Comparison of ENCODE assay signal across 11 cellular contexts in genomic region chr10:29131952-29132820, GRCh38.
DNase-seq lines count a peak whose midpoint lies in the region; ATAC-seq and TF ChIP-seq lines count a peak whose summit lies in the region.
"Had no signal": no experiment of that assay in that cellular context is flagged by ENCODE, and none has a peak within 500 bp of the region (broad histone marks: within the 10 kb centered on the region; RNA-seq: fewer than 3 reads in every experiment).

No MANE protein-coding gene starts in this region.

- H2BK15ac ChIP-seq in IMR-90 (ENCODE audit: low read depth, low read length) (peak overlapping the region; percentile 78; the same call in 1 of the 3 replicates), mesenchymal stem cell (ENCODE audit: low read depth, poor library complexity, severe bottlenecking) (peak overlapping the region; percentile 0)

- no peak for TF ChIP-seq RAD21 in IMR-90 (IDR thresholded peaks at IDR 0.05; ENCODE audit: low read length)

- H3K4me1 Mint-ChIP-seq in activated CD4-positive, alpha-beta T cell treated with anti-CD3 and anti-CD28 coated beads, Interleukin-2, amount 10 ng/mL, durations not matched to agents 24 days and 14 days = no peaks in the 10 kb centered on the region

- H3K79me1 ChIP-seq in IMR-90 (ENCODE audit: low read depth in 1 of 2, low read length in 2 of 2) (no peaks in the 10 kb centered on the region), mesenchymal stem cell (replicated peaks; ENCODE audit: low read length, poor library complexity, severe bottlenecking) (no peaks in the 10 kb centered on the region)

- 86% methylated on average over 7 of the region's 17 CpGs; no CpG with 5 or more reads in 1 of the 2 experiments for WGBS in IMR-90 (ENCODE audit: extremely low coverage in 2 of 2, insufficient read length in 1 of 2), 2 experiments
- WGBS in mesenchymal stem cell = 67% methylated on average over 17 of the region's 17 CpGs
- 68% methylated on average over 17 of the region's 17 CpGs for WGBS in prostate gland

- H3K27ac Mint-ChIP-seq in activated CD4-positive, alpha-beta T cell treated with anti-CD3 and anti-CD28 coated beads, Interleukin-2, amount 10 ng/mL, durations not matched to agents 24 days and 14 days = no peak overlapping the region
- H3K27ac Mint-ChIP-seq: activated CD4-positive, alpha-beta memory T cell treated with anti-CD3 and anti-CD28 coated beads for 36 hours had no signal

- H3K23ac ChIP-seq in IMR-90 (ENCODE audit: low read depth, low read length) (0 out of 2 replicates have a peak overlapping the region, but pooled peaks have one; percentile 21), mesenchymal stem cell (ENCODE audit: low read length in 2 of 2) (no peak overlapping the region)

- no peaks in the 10 kb centered on the region for H3K36me3 ChIP-seq in IMR-90 (ENCODE audit: control insufficient read depth, insufficient read depth, low read length)
- H3K36me3 ChIP-seq in mesenchymal stem cell (ENCODE audit: control insufficient read depth in 1 of 2, insufficient read depth in 2 of 2, low read depth in 1 of 2, low read length in 2 of 2) = no peaks in the 10 kb centered on the region
- H3K36me3 ChIP-seq in prostate gland = no peaks in the 10 kb centered on the region
- H3K36me3 ChIP-seq: SJCRH30 had no signal

- H3K9ac ChIP-seq in IMR-90 (ENCODE audit: low read depth, low read length) (no peak overlapping the region), mesenchymal stem cell (ENCODE audit: low read length) (no peak overlapping the region)

- peaks cover 8% of the 10 kb centered on the region for H3K27me3 Mint-ChIP-seq in activated CD4-positive, alpha-beta T cell treated with anti-CD3 and anti-CD28 coated beads, Interleukin-2, amount 10 ng/mL, durations not matched to agents 24 days and 14 days

- H3K36me3 Mint-ChIP-seq in activated CD4-positive, alpha-beta T cell treated with anti-CD3 and anti-CD28 coated beads, Interleukin-2, amount 10 ng/mL, durations not matched to agents 24 days and 14 days (ENCODE audit: low read depth) = no peaks in the 10 kb centered on the region
- H3K36me3 Mint-ChIP-seq: activated CD4-positive, alpha-beta memory T cell treated with anti-CD3 and anti-CD28 coated beads for 36 hours had no signal

- H3K27me3 ChIP-seq in IMR-90 (ENCODE audit: control insufficient read depth, insufficient read depth, low read length) (peaks cover 3% of the 10 kb centered on the region), mesenchymal stem cell (ENCODE audit: control insufficient read depth in 1 of 2, insufficient read depth in 1 of 2, low read length in 2 of 2) (peaks cover 0 to 5% of the 10 kb centered on the region in 2 experiments), prostate gland (replicated peaks; ENCODE audit: insufficient read depth) (no peaks in the 10 kb centered on the region)

- TF ChIP-seq CTCF in IMR-90 (conservative IDR thresholded peaks at IDR 0.05; ENCODE audit: low read depth, low read length) (no peak), prostate gland (IDR thresholded peaks at IDR 0.05) (no peak)

- dilution Hi-C loops in IMR-90 (cut with HindIII; ENCODE audit: low sequenced_read_pairs, unreplicated experiment) = no loop called here

- peak overlapping the region in 1 of 2 experiments; percentile 45; a peak in 2 of 4 replicates for H4K8ac ChIP-seq in IMR-90 (ENCODE audit: low read depth in 2 of 2, low read length in 2 of 2)
- H4K8ac ChIP-seq in mesenchymal stem cell (ENCODE audit: low read length) = peak overlapping the region; percentile 91

- DNase-seq in AG08395 (ENCODE audit: low spot score) = peak; percentile 36
- DNase-seq in IMR-90 = peak; percentile 19
- peak; percentile 70 for DNase-seq in mesenchymal stem cell
- DNase-seq in stimulated activated CD4-positive, alpha-beta T cell treated with anti-CD3 and anti-CD28 coated beads, Interleukin-12 subunit alpha, Interleukin-12 subunit beta, amount 100 ng/mL, for 4 hours = no peak
- DNase-seq in prostate gland (ENCODE audit: low spot score) = no peak
- no peak for DNase-seq in activated CD4-positive, alpha-beta T cell treated with anti-CD3 and anti-CD28 coated beads for 4 hours
- no peak for DNase-seq in activated CD4-positive, alpha-beta T cell treated with anti-CD3 and anti-CD28 coated beads, Interleukin-2, amount 10 ng/mL, durations not matched to agents 24 days and 14 days
- DNase-seq: activated CD4-positive, alpha-beta memory T cell treated with anti-CD3 and anti-CD28 coated beads for 36 hours; midbrain; SJCRH30 had no signal

- H2AK5ac ChIP-seq in IMR-90 (ENCODE audit: low read depth, low read length) (0 out of 2 replicates have a peak overlapping the region, but pooled peaks have one; percentile 38), mesenchymal stem cell (ENCODE audit: low read length, severe bottlenecking) (no peak overlapping the region)

- peak; percentile 49; the same call in 1 of the 2 replicates for ATAC-seq in IMR-90 (ENCODE audit: low read depth)

- H3K14ac ChIP-seq in IMR-90 (replicated peaks; ENCODE audit: low read depth, low read length) = peak overlapping the region; percentile 54
- no peak overlapping the region for H3K14ac ChIP-seq in mesenchymal stem cell (ENCODE audit: low read length in 2 of 2)

- H3K4me1 ChIP-seq in IMR-90 (ENCODE audit: control insufficient read depth, insufficient read depth, low read length) (peaks cover 15% of the 10 kb centered on the region), mesenchymal stem cell (ENCODE audit: control insufficient read depth, insufficient read depth, low read depth, low read length) (peaks cover 2% of the 10 kb centered on the region), prostate gland (replicated peaks) (no peaks in the 10 kb centered on the region)
- H3K4me1 ChIP-seq: SJCRH30 had no signal

- H3K9me3 Mint-ChIP-seq in activated CD4-positive, alpha-beta T cell treated with anti-CD3 and anti-CD28 coated beads, Interleukin-2, amount 10 ng/mL, durations not matched to agents 24 days and 14 days = no peaks in the 10 kb centered on the region
- H3K9me3 Mint-ChIP-seq: activated CD4-positive, alpha-beta memory T cell treated with anti-CD3 and anti-CD28 coated beads for 36 hours had no signal

- BruUV-seq in IMR-90 (replicated peaks; lab: Mats Ljungman, UMichigan) = no TSS peak

- H3K56ac ChIP-seq in IMR-90 (ENCODE audit: extremely low read depth, insufficient read depth, low read length) = 0 out of 2 replicates have a peak overlapping the region, but pooled peaks have one; percentile 24

- no peak overlapping the region for H2AK9ac ChIP-seq in IMR-90 (replicated peaks; ENCODE audit: low read depth, low read length, poor library complexity)

- peak overlapping the region; percentile 23; the same call in 1 of the 2 replicates for H3K4me2 ChIP-seq in IMR-90 (ENCODE audit: low read depth, low read length)
- H3K4me2 ChIP-seq in mesenchymal stem cell (ENCODE audit: low read length, poor library complexity, severe bottlenecking) = no peak overlapping the region

- intact Hi-C loops in IMR-90 (cut with micrococcal nuclease) (loop anchor here (2.0 to 5.0 kb wide), 3 partner anchors 140 to 453 kb away; no protein-coding TSS in a partner anchor), prostate gland (cut with DNase I) (loop anchor here (5.0 kb wide), 1 partner anchor 470 kb away; no protein-coding TSS in a partner anchor)
- intact Hi-C loops in activated CD4-positive, alpha-beta T cell treated with anti-CD3 and anti-CD28 coated beads, Interleukin-2, amount 10 ng/mL, durations not matched to agents 24 days and 14 days (cut with micrococcal nuclease) = loop anchor here (10.0 kb wide), 1 partner anchor 467 kb away; no protein-coding TSS in a partner anchor

- H2BK120ac ChIP-seq in IMR-90 (ENCODE audit: low read depth, low read length) (peak overlapping the region; percentile 71), mesenchymal stem cell (ENCODE audit: low read depth, low read length) (no peak overlapping the region)

- peak overlapping the region; percentile 69 for H2AFZ ChIP-seq in IMR-90 (replicated peaks; ENCODE audit: low read length, poor library complexity)
- H2AFZ ChIP-seq in mesenchymal stem cell (ENCODE audit: low read depth, low read length) = no peak overlapping the region

- peak overlapping the region; percentile 66; the same call in 1 of the 2 replicates for H4K91ac ChIP-seq in IMR-90 (ENCODE audit: insufficient read depth, low read depth, low read length)
- H4K91ac ChIP-seq in mesenchymal stem cell (ENCODE audit: low read length) = peak overlapping the region; percentile 22

- TF ChIP-seq POLR2A in IMR-90 (IDR thresholded peaks at IDR 0.05; ENCODE audit: low read depth, low read length) = no peak
- no peak for TF ChIP-seq POLR2A in prostate gland (IDR thresholded peaks at IDR 0.05)

- H3K4ac ChIP-seq in IMR-90 (ENCODE audit: low read depth, low read length) = peak overlapping the region; percentile 84
- peak overlapping the region; percentile 16 to 29 for H3K4ac ChIP-seq in mesenchymal stem cell (ENCODE audit: low read depth in 1 of 2, low read length in 2 of 2)

- POLR2A ChIA-PET in IMR-90 (lab: Charles Lee; ENCODE audit: unreplicated experiment) = interaction anchor here (0.6 kb wide), 1 partner anchor 453 kb away, joined by 3 read pairs; no protein-coding TSS in a partner anchor

- in situ Hi-C loops in IMR-90 (cut with MboI; ENCODE audit: low sequenced_read_pairs) = loop anchor here (5.0 kb wide), 1 partner anchor 455 kb away; the partner anchor contains the start of gene BAMBI

- H4K20me1 ChIP-seq in IMR-90 (ENCODE audit: insufficient read depth, low read length) = no peaks in the 10 kb centered on the region

- H3K18ac ChIP-seq in IMR-90 (ENCODE audit: low read depth, low read length) (peak overlapping the region; percentile 48; the same call in 1 of the 2 replicates), mesenchymal stem cell (ENCODE audit: low read depth in 1 of 2, low read length in 2 of 2) (peak overlapping the region; percentile 1 to 78)

- CTCF ChIA-PET in IMR-90 (lab: Yijun Ruan, JAX) = interaction anchor here (0.6 to 1.8 kb wide), 7 partner anchors 13 to 468 kb away, joined by 3 to 10 read pairs (median 3); no protein-coding TSS in a partner anchor

- no peak overlapping the region for H3K4me3 Mint-ChIP-seq in activated CD4-positive, alpha-beta T cell treated with anti-CD3 and anti-CD28 coated beads, Interleukin-2, amount 10 ng/mL, durations not matched to agents 24 days and 14 days
- H3K4me3 Mint-ChIP-seq: activated CD4-positive, alpha-beta memory T cell treated with anti-CD3 and anti-CD28 coated beads for 36 hours had no signal

- no peak overlapping the region for H3K4me3 ChIP-seq in IMR-90 (ENCODE audit: insufficient read depth, low read depth, low read length)
- H3K4me3 ChIP-seq in mesenchymal stem cell (ENCODE audit: insufficient read depth in 1 of 2, low read depth in 1 of 2, low read length in 2 of 2) = no peak overlapping the region
- no peak overlapping the region for H3K4me3 ChIP-seq in prostate gland
- H3K4me3 ChIP-seq: SJCRH30 had no signal

- peaks cover 7% of the 10 kb centered on the region; the same call in 1 of the 2 replicates for H3K9me1 ChIP-seq in IMR-90 (ENCODE audit: insufficient read depth, low read length)

- H3K27ac ChIP-seq in IMR-90 (ENCODE audit: insufficient read depth, low read length) (no peak overlapping the region), cingulate gyrus (ENCODE audit: low read depth, low read length) (peak overlapping the region; percentile 49), mesenchymal stem cell (ENCODE audit: low read length, poor library complexity, severe bottlenecking) (no peak overlapping the region), prostate gland (no peak overlapping the region)
- H3K27ac ChIP-seq: SJCRH30 had no signal

- H2BK12ac ChIP-seq in mesenchymal stem cell (ENCODE audit: low read length in 2 of 2) = peak overlapping the region; percentile 85 to 87

- H2BK5ac ChIP-seq in IMR-90 (ENCODE audit: low read depth, low read length, poor library complexity, severe bottlenecking) (no peak overlapping the region), mesenchymal stem cell (ENCODE audit: low read depth, low read length, poor library complexity, severe bottlenecking) (no peak overlapping the region)

- H2BK20ac ChIP-seq in IMR-90 (ENCODE audit: low read depth, low read length) = peak overlapping the region; percentile 63; the same call in 1 of the 2 replicates

- peak overlapping the region; percentile 40 for H4K5ac ChIP-seq in IMR-90 (ENCODE audit: low read depth, low read length)

- H3K9me3 ChIP-seq in IMR-90 (ENCODE audit: control insufficient read depth, insufficient read depth, low read length) (no peaks in the 10 kb centered on the region), mesenchymal stem cell (ENCODE audit: control insufficient read depth, low read length) (no peaks in the 10 kb centered on the region), prostate gland (no peaks in the 10 kb centered on the region)
- H3K9me3 ChIP-seq: SJCRH30 had no signal

Comparison
In these comparisons a context has a peak if more than half of its experiments do, and no peak if none do; other contexts are left out.
1. DNase-seq: peak in AG08395 (single experiment), IMR-90 (single experiment) and mesenchymal stem cell (single experiment); none in stimulated activated CD4-positive, alpha-beta T cell treated with anti-CD3 and anti-CD28 coated beads, Interleukin-12 subunit alpha, Interleukin-12 subunit beta, amount 100 ng/mL, for 4 hours (single experiment), prostate gland (single experiment), activated CD4-positive, alpha-beta T cell treated with anti-CD3 and anti-CD28 coated beads for 4 hours (0 of 2) and activated CD4-positive, alpha-beta T cell treated with anti-CD3 and anti-CD28 coated beads, Interleukin-2, amount 10 ng/mL, durations not matched to agents 24 days and 14 days (single experiment).